Comparison of ENCODE assay signal across 29 cellular contexts in genomic region chr9:90874194-90874593, GRCh38.
A peak's percentile ranks its signal among the peaks of the same experiment; 100 is the strongest.
DNase-seq lines count a peak whose midpoint lies in the region; ATAC-seq, FAIRE-seq and TF ChIP-seq lines count a peak whose summit lies in the region.
"Had no signal": no experiment of that assay in that cellular context is flagged by ENCODE, and none has a peak within 500 bp of the region (broad histone marks: within the 10 kb centered on the region; RNA-seq: fewer than 3 reads in every experiment).

No MANE protein-coding gene starts in this region.

- dilution Hi-C loops in IMR-90 (cut with HindIII; ENCODE audit: low sequenced_read_pairs, unreplicated experiment), result no loop called here

- no peak overlapping the region for H3K23ac ChIP-seq in IMR-90 (ENCODE audit: low read depth, low read length)

- H2BK120ac ChIP-seq in IMR-90 (ENCODE audit: low read depth, low read length), result no peak overlapping the region

- WGBS in IMR-90 (ENCODE audit: extremely low coverage in 2 of 2, insufficient read length in 1 of 2), 2 experiments, result no CpG with 5 or more reads among the region's 8 CpGs

- H2AFZ ChIP-seq in IMR-90 (replicated peaks; ENCODE audit: low read length, poor library complexity), result no peak overlapping the region

- peak; percentile 32 for FAIRE-seq in bronchial epithelial cell (lab: Jason Lieb, UNC)

- H3K14ac ChIP-seq in IMR-90 (replicated peaks; ENCODE audit: low read depth, low read length), result no peak overlapping the region

- in situ Hi-C loops in IMR-90 (cut with MboI; ENCODE audit: low sequenced_read_pairs), result loop anchor here (5.0 to 10.0 kb wide), 3 partner anchors 639 to 1279 kb away; no protein-coding TSS in a partner anchor

- no peak overlapping the region for H2BK5ac ChIP-seq in IMR-90 (ENCODE audit: low read depth, low read length, poor library complexity, severe bottlenecking)

- no peak overlapping the region for H4K5ac ChIP-seq in IMR-90 (ENCODE audit: low read depth, low read length)

- H2BK20ac ChIP-seq in IMR-90 (ENCODE audit: low read depth, low read length), result no peak overlapping the region

- H3K4me1 ChIP-seq in IMR-90 (ENCODE audit: control insufficient read depth, insufficient read depth, low read length), result no peaks in the 10 kb centered on the region
- H3K4me1 ChIP-seq: colonic mucosa had no signal

- POLR2A ChIA-PET in IMR-90 (lab: Charles Lee; ENCODE audit: unreplicated experiment), result no interaction called here

- peak overlapping the region; percentile 19 for H2AK9ac ChIP-seq in IMR-90 (replicated peaks; ENCODE audit: low read depth, low read length, poor library complexity)

- ATAC-seq in IMR-90 (ENCODE audit: low read depth) (no peak), natural killer cell (peak in 2 of 3 donors; percentile 50 to 84)
- ATAC-seq: effector memory CD8-positive, alpha-beta T cell; left cardiac atrium; mucosa of descending colon; stimulated activated naive B cell treated with anti-CD40 and anti-IgM and Interleukin-4, amounts not matched to agents 10 μg/mL and 1 μg/mL and 100 μg/mL, for 72 hours had no signal

- no peak overlapping the region for H3K4me3 ChIP-seq in GM12864 (ENCODE audit: low read depth, low read length)
- no peak overlapping the region for H3K4me3 ChIP-seq in IMR-90 (ENCODE audit: insufficient read depth, low read depth, low read length)
- H3K4me3 ChIP-seq in bronchial epithelial cell (ENCODE audit: low read depth, low read length), result no peak overlapping the region
- H3K4me3 ChIP-seq in coronary artery, result no peak overlapping the region
- H3K4me3 ChIP-seq: cardiac muscle cell, colonic mucosa, gastrocnemius medialis, mucosa of descending colon had no signal

- no peaks in the 10 kb centered on the region for H3K9me3 ChIP-seq in IMR-90 (ENCODE audit: control insufficient read depth, insufficient read depth, low read length)
- H3K9me3 ChIP-seq: colonic mucosa, gastrocnemius medialis, mucosa of descending colon had no signal

- no peak overlapping the region for H4K8ac ChIP-seq in IMR-90 (ENCODE audit: low read depth in 2 of 2, low read length in 2 of 2)

- intact Hi-C loops in IMR-90 (cut with micrococcal nuclease) (no loop called here), natural killer cell (cut with micrococcal nuclease) (loop anchor here (10.0 kb wide), 2 partner anchors 149 to 1269 kb away; partner anchors contain the start of gene GADD45G)

- H3K4me3 Mint-ChIP-seq in natural killer cell, result no peak overlapping the region
- H3K4me3 Mint-ChIP-seq: activated CD4-positive, alpha-beta memory T cell treated with anti-CD3 and anti-CD28 coated beads for 36 hours; activated naive CD8-positive, alpha-beta T cell; effector memory CD8-positive, alpha-beta T cell; natural killer cell treated with Interleukin-12 subunit alpha and Interleukin-12 subunit beta and Interleukin-15 and Interleukin-18, amount 100 ng/mL, for 72 hours; stimulated activated naive B cell treated with anti-CD40 and anti-IgM and Interleukin-4, amounts not matched to agents 10 μg/mL and 1 μg/mL and 100 μg/mL, for 72 hours had no signal

- no peaks in the 10 kb centered on the region for H3K9me3 Mint-ChIP-seq in natural killer cell
- H3K9me3 Mint-ChIP-seq: activated CD4-positive, alpha-beta memory T cell treated with anti-CD3 and anti-CD28 coated beads for 36 hours; effector memory CD8-positive, alpha-beta T cell; natural killer cell treated with Interleukin-12 subunit alpha and Interleukin-12 subunit beta and Interleukin-15 and Interleukin-18, amount 100 ng/mL, for 72 hours; stimulated activated naive B cell treated with anti-CD40 and anti-IgM and Interleukin-4, amounts not matched to agents 10 μg/mL and 1 μg/mL and 100 μg/mL, for 72 hours had no signal

- CTCF ChIA-PET in IMR-90 (lab: Yijun Ruan, JAX), result no interaction called here

- H3K4me1 Mint-ChIP-seq in natural killer cell, result peaks cover 0 to 11% of the 10 kb centered on the region in 2 donors

- H3K56ac ChIP-seq in IMR-90 (ENCODE audit: extremely low read depth, insufficient read depth, low read length), result no peak overlapping the region

- TF ChIP-seq RAD21 in IMR-90 (IDR thresholded peaks at IDR 0.05; ENCODE audit: low read length), result no peak

- H3K27me3 ChIP-seq in IMR-90 (ENCODE audit: control insufficient read depth, insufficient read depth, low read length) (peaks cover 9% of the 10 kb centered on the region; the same call in 1 of the 2 replicates), bronchial epithelial cell (ENCODE audit: control insufficient read depth, insufficient read depth, low read length) (no peaks in the 10 kb centered on the region)
- H3K27me3 ChIP-seq: colonic mucosa, gastrocnemius medialis had no signal

- no peak overlapping the region for H2AK5ac ChIP-seq in IMR-90 (ENCODE audit: low read depth, low read length)

- TF ChIP-seq CTCF in GM12864 (IDR thresholded peaks at IDR 0.05; ENCODE audit: low read depth, low read length, missing control alignments) (peak; percentile 6), IMR-90 (conservative IDR thresholded peaks at IDR 0.05; ENCODE audit: low read depth, low read length) (no peak), bronchial epithelial cell (IDR thresholded peaks at IDR 0.05; ENCODE audit: insufficient read depth, low read length, severe bottlenecking) (no peak), natural killer cell (IDR thresholded peaks at IDR 0.05) (peak; percentile 21), coronary artery (IDR thresholded peaks at IDR 0.05) (no peak)

- no peak overlapping the region for H3K4ac ChIP-seq in IMR-90 (ENCODE audit: low read depth, low read length)

- H3K36me3 ChIP-seq in IMR-90 (ENCODE audit: control insufficient read depth, insufficient read depth, low read length) (no peaks in the 10 kb centered on the region), bronchial epithelial cell (ENCODE audit: control insufficient read depth, insufficient read depth, low read length) (peaks cover 10% of the 10 kb centered on the region)
- H3K36me3 ChIP-seq: cardiac muscle cell, colonic mucosa, gastrocnemius medialis had no signal

- H3K79me1 ChIP-seq in IMR-90 (ENCODE audit: low read depth in 1 of 2, low read length in 2 of 2), result no peaks in the 10 kb centered on the region

- no peak overlapping the region for H2BK15ac ChIP-seq in IMR-90 (ENCODE audit: low read depth, low read length)

- TF ChIP-seq POLR2A in IMR-90 (IDR thresholded peaks at IDR 0.05; ENCODE audit: low read depth, low read length), result no peak

- H3K27me3 Mint-ChIP-seq in natural killer cell (ENCODE audit: low read depth in 2 of 2), result no peaks in the 10 kb centered on the region
- H3K27me3 Mint-ChIP-seq: natural killer cell treated with Interleukin-12 subunit alpha and Interleukin-12 subunit beta and Interleukin-15 and Interleukin-18, amount 100 ng/mL, for 72 hours; stimulated activated naive B cell treated with anti-CD40 and anti-IgM and Interleukin-4, amounts not matched to agents 10 μg/mL and 1 μg/mL and 100 μg/mL, for 72 hours had no signal

- no peak overlapping the region for H3K9ac ChIP-seq in IMR-90 (ENCODE audit: low read depth, low read length)
- H3K9ac ChIP-seq: KMS-11 had no signal

- no peaks in the 10 kb centered on the region for H4K20me1 ChIP-seq in IMR-90 (ENCODE audit: insufficient read depth, low read length)

- DNase-seq in GM12864 (ENCODE audit: low read depth) (no peak), IMR-90 (no peak), bronchial epithelial cell (ENCODE audit: low read depth) (no peak), natural killer cell (no peak), islet precursor cell (no peak), amniotic stem cell (lab: John Stamatoyannopoulos, UW) (no peak), coronary artery (ENCODE audit: low spot score) (no peak)
- DNase-seq: activated CD4-positive, alpha-beta memory T cell treated with anti-CD3 and anti-CD28 coated beads for 36 hours; activated CD4-positive, alpha-beta T cell treated with anti-CD3 and anti-CD28 coated beads for 1 hour; activated effector memory CD4-positive, alpha-beta T cell treated with Interleukin-2 at 50 U/mL for 16 hours; activated T-cell treated with anti-CD3 and anti-CD28 coated beads, Interleukin-2, amount 50 U/mL, for 1 hour; anterior cingulate cortex; colonic mucosa; effector memory CD8-positive, alpha-beta T cell; gastrocnemius medialis; left cardiac atrium; mucosa of descending colon; NCI-H2029 treated with DMSO at 0.1 percent for 48 hours; NCI-H524 treated with DMSO at 0.1 percent for 48 hours; SHP77; stimulated activated CD4-positive, alpha-beta T cell treated with anti-CD3 and anti-CD28 coated beads, Interleukin-15, amount 100 ng/mL, for 24 hours; stimulated activated naive B cell treated with anti-CD40 and anti-IgM and Interleukin-4, amounts not matched to agents 10 μg/mL and 1 μg/mL and 100 μg/mL, for 72 hours; substantia nigra; trophoblast cell had no signal

- no peak overlapping the region for H4K91ac ChIP-seq in IMR-90 (ENCODE audit: insufficient read depth, low read depth, low read length)

- H3K18ac ChIP-seq in IMR-90 (ENCODE audit: low read depth, low read length), result no peak overlapping the region

- no peaks in the 10 kb centered on the region for H3K9me1 ChIP-seq in IMR-90 (ENCODE audit: insufficient read depth, low read length)

- no TSS peak for BruUV-seq in IMR-90 (replicated peaks; lab: Mats Ljungman, UMichigan)

- H3K27ac ChIP-seq in IMR-90 (ENCODE audit: insufficient read depth, low read length), result no peak overlapping the region
- no peak overlapping the region for H3K27ac ChIP-seq in coronary artery
- H3K27ac ChIP-seq: cardiac muscle cell, colonic mucosa, HL-60, KMS-11 had no signal

- H3K27ac Mint-ChIP-seq in natural killer cell, result peak overlapping the region; percentile 16 to 50
- H3K27ac Mint-ChIP-seq: activated CD4-positive, alpha-beta memory T cell treated with anti-CD3 and anti-CD28 coated beads for 36 hours; activated naive CD8-positive, alpha-beta T cell; effector memory CD8-positive, alpha-beta T cell; natural killer cell treated with Interleukin-12 subunit alpha and Interleukin-12 subunit beta and Interleukin-15 and Interleukin-18, amount 100 ng/mL, for 72 hours; stimulated activated naive B cell treated with anti-CD40 and anti-IgM and Interleukin-4, amounts not matched to agents 10 μg/mL and 1 μg/mL and 100 μg/mL, for 72 hours had no signal

- peaks cover 12% of the 10 kb centered on the region for H3K36me3 Mint-ChIP-seq in natural killer cell
- H3K36me3 Mint-ChIP-seq: activated CD4-positive, alpha-beta memory T cell treated with anti-CD3 and anti-CD28 coated beads for 36 hours; activated naive CD8-positive, alpha-beta T cell; natural killer cell treated with Interleukin-12 subunit alpha and Interleukin-12 subunit beta and Interleukin-15 and Interleukin-18, amount 100 ng/mL, for 72 hours had no signal

- no peak overlapping the region for H3K4me2 ChIP-seq in IMR-90 (ENCODE audit: low read depth, low read length)
- H3K4me2 ChIP-seq: KMS-11 had no signal

TF ChIP-seq in IMR-90, 13 proteins besides CTCF, POLR2A, EP300 and RAD21 (continues in another document):
- TF ChIP-seq MAZ (IDR thresholded peaks at IDR 0.05; ENCODE audit: borderline replicate concordance, low read depth, low read length), result no peak
- TF ChIP-seq SMC3 (IDR thresholded peaks at IDR 0.05; ENCODE audit: low read depth, low read length), result no peak
- no peak for TF ChIP-seq RCOR1 (IDR thresholded peaks at IDR 0.05; ENCODE audit: insufficient replicate concordance, low read length)

Comparison
In these comparisons a context has a peak if more than half of its experiments do, and no peak if none do; other contexts are left out.
1. CTCF ChIP-seq: peak in GM12864 (single experiment) and natural killer cell (single experiment); none in IMR-90 (single experiment), bronchial epithelial cell (single experiment) and coronary artery (single experiment).